25 cellular contexts compared by ENCODE assay signal in genomic region chr13:91297503-91297902, GRCh38.
DNase-seq lines count a peak whose midpoint lies in the region; ATAC-seq, FAIRE-seq and TF ChIP-seq lines count a peak whose summit lies in the region.
"Had no signal": no experiment of that assay in that cellular context is flagged by ENCODE, and none has a peak within 500 bp of the region (broad histone marks: within the 10 kb centered on the region; RNA-seq: fewer than 3 reads in every experiment).

No MANE protein-coding gene starts in this region.

- DNase-seq in D721Med (ENCODE audit: insufficient read length, low spot score), result no peak
- DNase-seq in NCI-H146 treated with DMSO at 0.1 percent for 48 hours (lab: John Stamatoyannopoulos, UW; ENCODE audit: unreplicated experiment), result peak; percentile 10
- DNase-seq: 8988T; ACHN; BE2C; C1 segment of cervical spinal cord; Caco-2; Calu3; CD4-positive, alpha-beta memory T cell; CD4-positive, CD25-positive, alpha-beta regulatory T cell; CD8-positive, alpha-beta memory T cell; DMS 273 treated with DMSO at 0.1 percent for 48 hours; DMS153; DMS53; DMS79; DND-41; EL; GDM1 had no signal

- no peak for ATAC-seq in HG02678 (IDR thresholded peaks at IDR 0.05; ENCODE audit: unreplicated experiment)
- ATAC-seq in HG03457 (IDR thresholded peaks at IDR 0.05; ENCODE audit: unreplicated experiment), result no peak
- no peak for ATAC-seq in GM21717 (IDR thresholded peaks at IDR 0.05; ENCODE audit: unreplicated experiment)
- ATAC-seq: GM12878 had no signal

- FAIRE-seq in D721Med (lab: Jason Lieb, UNC), result peak; percentile 6
- FAIRE-seq: GM12878, GM12892, GM18507, GM19239 had no signal

- TF ChIP-seq CTCF in D721Med (IDR thresholded peaks at IDR 0.05; ENCODE audit: insufficient read depth, missing control alignments), result no peak
